In the genomic region with DNA sequence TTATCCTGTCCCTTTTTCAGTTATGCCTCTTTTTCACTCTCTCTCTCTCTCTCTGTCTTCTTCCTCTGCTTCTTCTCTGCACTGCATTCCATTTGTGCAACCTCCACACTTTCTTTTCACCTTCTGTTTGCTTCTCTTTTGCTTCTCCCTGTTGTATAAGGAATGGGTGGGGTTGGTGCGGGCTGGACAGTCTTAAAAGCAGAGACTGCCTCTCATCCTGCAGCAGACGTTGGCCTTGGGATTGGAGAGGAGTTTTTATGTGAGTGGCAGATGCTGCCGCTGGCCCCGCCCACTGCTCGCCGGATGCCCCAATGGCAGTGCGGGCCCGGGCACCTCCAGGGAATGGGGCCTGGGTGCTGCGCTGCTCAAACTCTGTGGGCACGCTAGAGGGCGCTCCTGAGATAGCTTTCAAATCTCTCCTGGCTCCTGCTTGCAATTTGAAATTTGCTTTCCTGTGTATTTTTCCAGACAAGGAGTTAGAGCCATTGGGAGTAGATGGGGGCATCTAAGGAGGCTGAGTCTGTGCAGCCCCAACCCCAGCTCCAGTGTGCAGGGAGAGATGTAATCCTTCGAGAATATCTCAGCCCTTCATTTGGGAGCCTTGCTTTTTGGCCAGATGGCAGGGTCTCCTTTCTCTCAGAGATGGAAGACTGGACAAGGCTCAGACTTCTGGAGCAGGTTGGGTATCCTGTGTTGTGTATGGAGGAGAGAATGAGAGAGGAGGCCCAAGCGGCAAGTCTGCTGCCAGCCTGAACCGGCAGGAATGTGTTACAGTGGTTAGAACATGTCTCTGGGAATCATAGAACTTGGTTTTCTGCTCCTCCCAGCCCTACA, we compare ENCODE assay signal across 7 cellular contexts.
DNase-seq lines count a peak whose midpoint lies in the region; ATAC-seq, FAIRE-seq and TF ChIP-seq lines count a peak whose summit lies in the region.

No MANE protein-coding gene starts in this region.

- in situ Hi-C loops in GM13976 (cut with MboI; ENCODE audit: low sequenced_read_pairs, unreplicated experiment) (no loop called here), gastrocnemius medialis (cut with MboI; ENCODE audit: low sequenced_read_pairs in 4 of 4) (no loop called here)

- no peaks in the 10 kb centered on the region for H3K36me3 Mint-ChIP-seq in astrocyte (ENCODE audit: low read depth, unreplicated experiment)

- no peak for FAIRE-seq in astrocyte (lab: Jason Lieb, UNC)

- peaks cover 12% of the 10 kb centered on the region for H3K4me1 Mint-ChIP-seq in astrocyte (ENCODE audit: low read depth, unreplicated experiment)

- TF ChIP-seq POLR2A in gastrocnemius medialis (IDR thresholded peaks at IDR 0.05) = no peak

- no peak overlapping the region for H3K4me3 ChIP-seq in astrocyte (ENCODE audit: insufficient read depth, low read depth, low read length)
- no peak overlapping the region for H3K4me3 ChIP-seq in gastrocnemius medialis

- peak overlapping the region; percentile 55 for H3K4me3 Mint-ChIP-seq in astrocyte (ENCODE audit: unreplicated experiment)

- ATAC-seq in HG02852 (IDR thresholded peaks at IDR 0.05; ENCODE audit: unreplicated experiment) = peak; percentile 81
- ATAC-seq in gastrocnemius medialis = peak; percentile 63 to 84

- H4K20me1 ChIP-seq in astrocyte (ENCODE audit: insufficient read depth, low read length) = peaks cover 4% of the 10 kb centered on the region

- H3K9ac ChIP-seq in astrocyte (ENCODE audit: low read length) = peak overlapping the region; percentile 13

- H3K4me2 ChIP-seq in astrocyte (ENCODE audit: low read length) = peak overlapping the region; percentile 66

- H3K4me1 ChIP-seq in astrocyte (ENCODE audit: insufficient read depth, low read length) (peaks cover 9% of the 10 kb centered on the region), gastrocnemius medialis (no peaks in the 10 kb centered on the region)

- peak; percentile 79 for TF ChIP-seq CTCF in GM13976 (IDR thresholded peaks at IDR 0.05; ENCODE audit: borderline replicate concordance, control extremely low read depth, extremely low read depth, insufficient read depth, missing control alignments)
- TF ChIP-seq CTCF in astrocyte (IDR thresholded peaks at IDR 0.05; ENCODE audit: insufficient read depth, low read depth, low read length) = peak; percentile 86
- peak; percentile 42 to 82 (median 67) for TF ChIP-seq CTCF in gastrocnemius medialis (IDR thresholded peaks at IDR 0.05 in 4 of 5, conservative IDR thresholded peaks at IDR 0.05 in 1 of 5)

- H3K27me3 ChIP-seq in astrocyte (ENCODE audit: insufficient read depth, low read length) (no peaks in the 10 kb centered on the region), gastrocnemius medialis (no peaks in the 10 kb centered on the region)

- peaks cover 2% of the 10 kb centered on the region for H3K27me3 Mint-ChIP-seq in astrocyte (ENCODE audit: low read depth, unreplicated experiment)

- H3K9me3 Mint-ChIP-seq in astrocyte (ENCODE audit: unreplicated experiment) = no peaks in the 10 kb centered on the region

- no peaks in the 10 kb centered on the region for H3K36me3 ChIP-seq in astrocyte (ENCODE audit: insufficient read depth, low read length)
- H3K36me3 ChIP-seq in gastrocnemius medialis = no peaks in the 10 kb centered on the region

- intact Hi-C loops in gastrocnemius medialis (cut with DNase I; ENCODE audit: low total_unique reads) = loop anchor here (2.0 to 5.0 kb wide), 2 partner anchors 44 to 66 kb away; no protein-coding TSS in a partner anchor

- DNase-seq in GM13976 (ENCODE audit: low spot score) (peak; percentile 76), NCI-H187 (lab: John Stamatoyannopoulos, UW) (peak; percentile 51 to 80), T-helper 22 cell (ENCODE audit: low read depth) (peak; percentile 9), astrocyte (ENCODE audit: low read depth) (peak; percentile 72), hepatic stellate cell (ENCODE audit: low spot score) (peak; percentile 93), gastrocnemius medialis (peak; percentile 49 to 67)

- H3K9me3 ChIP-seq in astrocyte (ENCODE audit: insufficient read depth, low read depth, low read length) = no peaks in the 10 kb centered on the region
- H3K9me3 ChIP-seq in gastrocnemius medialis = no peaks in the 10 kb centered on the region

- no peak overlapping the region for H3K27ac ChIP-seq in astrocyte (ENCODE audit: low read depth, low read length)
- no peak overlapping the region for H3K27ac ChIP-seq in gastrocnemius medialis

- H3K27ac Mint-ChIP-seq in astrocyte (ENCODE audit: unreplicated experiment) = no peak overlapping the region

- H2AFZ ChIP-seq in astrocyte (ENCODE audit: low read depth, low read length) = peak overlapping the region; percentile 6

- no peaks in the 10 kb centered on the region for H3K79me2 ChIP-seq in astrocyte (ENCODE audit: insufficient read depth, low read length)

Comparison
In these comparisons a context has a peak if more than half of its experiments do, and no peak if none do; other contexts are left out.
1. DNase-seq: peak in every context shown above with its lines; median percentile 93 in hepatic stellate cell; 76 in GM13976; 72 in astrocyte; 66 in NCI-H187; 58 in gastrocnemius medialis; 9 in T-helper 22 cell.